Comparison of ENCODE assay signal across 1 cellular context in the genomic region with DNA sequence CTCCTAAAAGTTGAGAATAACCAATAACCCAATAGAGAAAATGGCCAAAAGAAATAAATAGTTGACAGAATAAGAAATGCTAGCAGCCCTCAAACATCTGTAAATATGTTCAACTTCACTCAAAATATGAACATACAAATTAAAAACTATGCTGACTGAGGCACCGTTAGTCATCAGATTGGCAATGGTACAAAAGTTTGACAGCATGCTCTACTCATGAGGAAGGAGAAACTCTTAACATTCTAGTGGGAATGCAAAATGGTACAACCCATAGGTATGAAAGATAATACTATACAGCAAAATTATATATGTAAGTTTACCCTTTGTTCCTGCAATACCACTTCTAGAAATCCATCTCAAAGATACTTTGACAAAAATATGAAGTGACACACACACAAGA.
TF ChIP-seq lines count a peak whose summit lies in the region.

No MANE protein-coding gene starts in this region.

TF ChIP-seq in HEK293T, 16 proteins besides CTCF, POLR2A, EP300 and RAD21:
- TF ChIP-seq L3MBTL2 (conservative IDR thresholded peaks at IDR 0.05) = no peak
- TF ChIP-seq FOXA1 (IDR thresholded peaks at IDR 0.05) = no peak
- TF ChIP-seq TARDBP (IDR thresholded peaks at IDR 0.05) = no peak
- TF ChIP-seq SP1 (IDR thresholded peaks at IDR 0.05) = no peak
- no peak for TF ChIP-seq ELF4 (IDR thresholded peaks at IDR 0.05)
- TF ChIP-seq, protein P1, sequence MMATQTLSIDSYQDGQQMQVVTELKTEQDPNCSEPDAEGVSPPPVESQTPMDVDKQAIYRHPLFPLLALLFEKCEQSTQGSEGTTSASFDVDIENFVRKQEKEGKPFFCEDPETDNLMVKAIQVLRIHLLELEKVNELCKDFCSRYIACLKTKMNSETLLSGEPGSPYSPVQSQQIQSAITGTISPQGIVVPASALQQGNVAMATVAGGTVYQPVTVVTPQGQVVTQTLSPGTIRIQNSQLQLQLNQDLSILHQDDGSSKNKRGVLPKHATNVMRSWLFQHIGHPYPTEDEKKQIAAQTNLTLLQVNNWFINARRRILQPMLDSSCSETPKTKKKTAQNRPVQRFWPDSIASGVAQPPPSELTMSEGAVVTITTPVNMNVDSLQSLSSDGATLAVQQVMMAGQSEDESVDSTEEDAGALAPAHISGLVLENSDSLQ (IDR thresholded peaks at IDR 0.05) = no peak
- no peak for TF ChIP-seq SUZ12 (IDR thresholded peaks at IDR 0.05)
- no peak for TF ChIP-seq ZNF384 (IDR thresholded peaks at IDR 0.05)
- TF ChIP-seq FOXM1 (IDR thresholded peaks at IDR 0.05; ENCODE audit: borderline replicate concordance) = no peak
